In the genomic region with DNA sequence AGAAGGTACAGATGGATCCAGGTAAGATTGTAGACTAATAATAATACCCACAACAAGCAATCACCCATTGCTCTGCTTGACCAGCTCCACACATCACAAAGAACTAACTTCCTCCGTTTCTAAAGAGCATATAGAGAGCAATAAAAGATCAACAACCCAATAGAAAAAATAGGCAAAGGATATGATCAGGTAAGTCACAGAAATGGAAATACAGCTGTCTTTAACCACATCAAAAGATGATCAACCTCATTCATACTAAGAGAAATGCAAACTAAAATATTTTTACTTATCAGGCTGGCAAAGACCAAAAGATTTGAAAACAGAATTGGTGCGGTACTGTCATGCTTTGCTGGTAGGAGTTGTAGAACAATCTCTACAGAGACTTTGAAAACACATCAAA, we compare ENCODE assay signal across 30 cellular contexts. TPM values are rescaled to one million over a fixed set of nuclear protein-coding genes. Genes with fewer than 3 reads are reported as not detected.
DNase-seq lines count a peak whose midpoint lies in the region; ATAC-seq and TF ChIP-seq lines count a peak whose summit lies in the region.
"Had no signal": no experiment of that assay in that cellular context is flagged by ENCODE, and none has a peak within 500 bp of the region (broad histone marks: within the 10 kb centered on the region; RNA-seq: fewer than 3 reads in every experiment).

No MANE protein-coding gene starts in this region.

- H3K4me3 ChIP-seq in CD4-positive, alpha-beta memory T cell (ENCODE audit: low read length in 2 of 2): no peak overlapping the region
- no peak overlapping the region for H3K4me3 ChIP-seq in OCI-LY1 (ENCODE audit: low read depth, low read length, poor library complexity, severe bottlenecking)
- H3K4me3 ChIP-seq: HAP-1, hepatocyte, K562, lower lobe of right lung, psoas muscle, sigmoid colon, SJCRH30, tibial nerve had no signal

- H3K36me3 Mint-ChIP-seq in activated T-cell treated with anti-CD3 and anti-CD28 coated beads, Interleukin-2, amount 50 U/mL, for 24 hours (ENCODE audit: low read depth): peaks cover 63% of the 10 kb centered on the region
- H3K36me3 Mint-ChIP-seq in CD4-positive, alpha-beta memory T cell: peaks cover 27 to 33% of the 10 kb centered on the region in 2 donors
- H3K36me3 Mint-ChIP-seq: natural killer cell had no signal

- H3K4me2 ChIP-seq in OCI-LY1 (ENCODE audit: low read length): 0 out of 2 replicates have a peak overlapping the region, but pooled peaks have one; percentile 22
- H3K4me2 ChIP-seq: hepatocyte had no signal

- H3K9ac ChIP-seq in OCI-LY1 (ENCODE audit: low read length): no peak overlapping the region

- no peaks in the 10 kb centered on the region for H3F3A ChIP-seq in OCI-LY1 (ENCODE audit: insufficient read depth, low read length)

- no peak overlapping the region for H2AFZ ChIP-seq in OCI-LY1 (ENCODE audit: low read length)
- H2AFZ ChIP-seq: hepatocyte had no signal

- CTCF ChIA-PET in CD4-positive, alpha-beta memory T cell (lab: Charles Lee; ENCODE audit: partially characterized antibody): interaction anchor here (0.9 to 1.1 kb wide), 2 partner anchors 9 to 95 kb away, joined by 3 to 4 read pairs; partner anchors contain the start of gene C2CD5

- H3K79me2 ChIP-seq in OCI-LY1 (ENCODE audit: insufficient read depth, low read length): peaks cover 17% of the 10 kb centered on the region

- TF ChIP-seq CTCF in OCI-LY1 (IDR thresholded peaks at IDR 0.05; ENCODE audit: low read length): no peak

- no peak for ATAC-seq in HG03175 (IDR thresholded peaks at IDR 0.05; ENCODE audit: unreplicated experiment)
- ATAC-seq: K562, lower lobe of right lung, natural killer cell, psoas muscle had no signal

- H3K27me3 Mint-ChIP-seq in activated T-cell treated with anti-CD3 and anti-CD28 coated beads, Interleukin-2, amount 50 U/mL, for 24 hours: no peaks in the 10 kb centered on the region
- H3K27me3 Mint-ChIP-seq in CD4-positive, alpha-beta memory T cell: no peaks in the 10 kb centered on the region

- DNase-seq in activated T-cell treated with anti-CD3 and anti-CD28 coated beads, Interleukin-2, amount 50 U/mL, for 24 hours: no peak
- DNase-seq in activated T-cell treated with anti-CD3 and anti-CD28 coated beads for 4 hours (no peak), NCI-H345 treated with DMSO at 0.1 percent for 48 hours (lab: John Stamatoyannopoulos, UW; ENCODE audit: unreplicated experiment) (no peak), anterior cingulate cortex (lab: John Stamatoyannopoulos, UW) (no peak)
- peak in 4 of 5 donors; percentile 33 to 49 (median 40) for DNase-seq in CD4-positive, alpha-beta memory T cell
- DNase-seq in central memory CD4-positive, alpha-beta T cell: peak; percentile 40
- DNase-seq: COR-L47; cortex of kidney; DMS53; effector memory CD4-positive, alpha-beta T cell; lower lobe of right lung; natural killer cell; NCI-H1092 treated with DMSO at 0.1 percent for 48 hours; NCI-H187; NCI-H82; occipital lobe; psoas muscle; RPMI8226; sigmoid colon; SJCRH30; stimulated activated CD4-positive, alpha-beta T cell treated with anti-CD3 and anti-CD28 coated beads, Interleukin-12 subunit alpha, Interleukin-12 subunit beta, amount 100 ng/mL, for 4 hours; stimulated activated CD4-positive, alpha-beta T cell treated with anti-CD3 and anti-CD28 coated beads, Interleukin-4, amount 100 ng/mL, for 1 hour had no signal

- no peaks in the 10 kb centered on the region for H3K9me3 ChIP-seq in CD4-positive, alpha-beta memory T cell (ENCODE audit: control insufficient read depth in 1 of 2, low read length in 2 of 2)
- peaks cover 9% of the 10 kb centered on the region for H3K9me3 ChIP-seq in OCI-LY1 (ENCODE audit: low read length)
- H3K9me3 ChIP-seq: HAP-1, lower lobe of right lung, sigmoid colon, SJCRH30 had no signal

- H3K4me1 ChIP-seq in CD4-positive, alpha-beta memory T cell (ENCODE audit: insufficient read depth, low read length): peaks cover 49% of the 10 kb centered on the region
- peaks cover 16% of the 10 kb centered on the region for H3K4me1 ChIP-seq in OCI-LY1 (ENCODE audit: insufficient read depth, low read length, severe bottlenecking)
- H3K4me1 ChIP-seq: psoas muscle, SJCRH30 had no signal

- H3K4me3 Mint-ChIP-seq in activated T-cell treated with anti-CD3 and anti-CD28 coated beads, Interleukin-2, amount 50 U/mL, for 24 hours: no peak overlapping the region
- peak overlapping the region in 6 of 8 donors; percentile 13 to 66 (median 33) for H3K4me3 Mint-ChIP-seq in CD4-positive, alpha-beta memory T cell
- H3K4me3 Mint-ChIP-seq: activated T-helper 1 cell treated with anti-CD3 and anti-CD28 coated beads, Interleukin-12 subunit alpha, Interleukin-12 subunit beta, Interleukin-2, Interleukin-4 antibody, amounts not matched to agents 30 ng/mL and 10 ng/mL and 1 ng/mL, durations not matched to agents 14 hours and 24 hours and 36 hours; natural killer cell had no signal

- no peaks in the 10 kb centered on the region for H3K9me2 ChIP-seq in OCI-LY1 (ENCODE audit: low read depth, low read length)

- peaks cover 15% of the 10 kb centered on the region for H3K36me3 ChIP-seq in CD4-positive, alpha-beta memory T cell (ENCODE audit: insufficient read depth, low read length)
- peaks cover 40% of the 10 kb centered on the region for H3K36me3 ChIP-seq in OCI-LY1 (ENCODE audit: insufficient read depth, low read length)

- POLR2A ChIA-PET in CD4-positive, alpha-beta memory T cell (lab: Charles Lee; ENCODE audit: partially characterized antibody): interaction anchor here (0.9 to 1.5 kb wide), 3 partner anchors 9 to 92 kb away, joined by 3 to 16 read pairs (median 5); partner anchors contain the start of genes C2CD5 and ETNK1

- H3K27ac Mint-ChIP-seq in activated T-cell treated with anti-CD3 and anti-CD28 coated beads, Interleukin-2, amount 50 U/mL, for 24 hours: peak overlapping the region; percentile 15
- H3K27ac Mint-ChIP-seq in CD4-positive, alpha-beta memory T cell: peak overlapping the region in 6 of 7 donors; percentile 41 to 74 (median 54)
- H3K27ac Mint-ChIP-seq: activated T-helper 1 cell treated with anti-CD3 and anti-CD28 coated beads, Interleukin-12 subunit alpha, Interleukin-12 subunit beta, Interleukin-2, Interleukin-4 antibody, amounts not matched to agents 30 ng/mL and 10 ng/mL and 1 ng/mL, durations not matched to agents 14 hours and 24 hours and 36 hours; natural killer cell had no signal

- H3K9me3 Mint-ChIP-seq in activated T-cell treated with anti-CD3 and anti-CD28 coated beads, Interleukin-2, amount 50 U/mL, for 24 hours: no peaks in the 10 kb centered on the region
- no peaks in the 10 kb centered on the region for H3K9me3 Mint-ChIP-seq in CD4-positive, alpha-beta memory T cell
- H3K9me3 Mint-ChIP-seq: activated T-helper 1 cell treated with anti-CD3 and anti-CD28 coated beads, Interleukin-12 subunit alpha, Interleukin-12 subunit beta, Interleukin-2, Interleukin-4 antibody, amounts not matched to agents 30 ng/mL and 10 ng/mL and 1 ng/mL, durations not matched to agents 14 hours and 24 hours and 36 hours; natural killer cell had no signal

- H4K20me1 ChIP-seq in OCI-LY1 (ENCODE audit: insufficient read depth, low read length): peaks cover 2% of the 10 kb centered on the region; the same call in 1 of the 2 replicates

- H3K4me1 Mint-ChIP-seq in activated T-cell treated with anti-CD3 and anti-CD28 coated beads, Interleukin-2, amount 50 U/mL, for 24 hours (ENCODE audit: low read depth): peaks cover 49% of the 10 kb centered on the region
- peaks cover 36 to 58% (median 53%) of the 10 kb centered on the region in 4 donors for H3K4me1 Mint-ChIP-seq in CD4-positive, alpha-beta memory T cell

- no peak overlapping the region for H3K27ac ChIP-seq in CD4-positive, alpha-beta memory T cell (ENCODE audit: low read depth, low read length)
- no peak overlapping the region for H3K27ac ChIP-seq in OCI-LY1 (ENCODE audit: low read depth, low read length, poor library complexity, severe bottlenecking)
- H3K27ac ChIP-seq: epithelial cell of prostate, hepatocyte, lower lobe of right lung, psoas muscle, sigmoid colon, SJCRH30, tibial nerve had no signal

- intact Hi-C loops in CD4-positive, alpha-beta memory T cell (cut with micrococcal nuclease): no loop called here

- no peaks in the 10 kb centered on the region for H3K27me3 ChIP-seq in CD4-positive, alpha-beta memory T cell (ENCODE audit: insufficient read depth, low read length)
- no peaks in the 10 kb centered on the region for H3K27me3 ChIP-seq in OCI-LY1 (ENCODE audit: insufficient read depth, low read length)
- H3K27me3 ChIP-seq: hepatocyte, sigmoid colon, SJCRH30, tibial nerve had no signal

RNA-seq across cellular contexts. Expression of gene C2CD5, which starts 8.9 kb away (rescaled TPM):
- total RNA-seq in CD4-positive, alpha-beta memory T cell: 10 to 100 TPM; 59.3 to 59.8 TPM
- 10 to 100 TPM; 12.8 to 23.5 TPM for polyA plus RNA-seq in CD4-positive, alpha-beta memory T cell

Comparison
In these comparisons a context has a peak if more than half of its experiments do, and no peak if none do; other contexts are left out.
1. DNase-seq: peak in CD4-positive, alpha-beta memory T cell (4 of 5) and central memory CD4-positive, alpha-beta T cell (single experiment); none in activated T-cell treated with anti-CD3 and anti-CD28 coated beads, Interleukin-2, amount 50 U/mL, for 24 hours (single experiment), activated T-cell treated with anti-CD3 and anti-CD28 coated beads for 4 hours (single experiment), NCI-H345 treated with DMSO at 0.1 percent for 48 hours (single experiment) and anterior cingulate cortex (0 of 58).